In genomic region chr9:33776578-33776977, GRCh38 we compare ENCODE assay signal across 1 cellular context.
TF ChIP-seq lines count a peak whose summit lies in the region.

No MANE protein-coding gene starts in this region.

TF ChIP-seq in K562, 482 proteins besides CTCF, POLR2A, EP300 and RAD21:
- TF ChIP-seq ZNF512 (tag; IDR thresholded peaks at IDR 0.05) = peak; percentile 53; the same call in 1 of the 2 replicates
- TF ChIP-seq GABPB1 (CRISPR knock-in tag; IDR thresholded peaks at IDR 0.05) = no peak
